9 cellular contexts compared by ENCODE assay signal in the genomic region with DNA sequence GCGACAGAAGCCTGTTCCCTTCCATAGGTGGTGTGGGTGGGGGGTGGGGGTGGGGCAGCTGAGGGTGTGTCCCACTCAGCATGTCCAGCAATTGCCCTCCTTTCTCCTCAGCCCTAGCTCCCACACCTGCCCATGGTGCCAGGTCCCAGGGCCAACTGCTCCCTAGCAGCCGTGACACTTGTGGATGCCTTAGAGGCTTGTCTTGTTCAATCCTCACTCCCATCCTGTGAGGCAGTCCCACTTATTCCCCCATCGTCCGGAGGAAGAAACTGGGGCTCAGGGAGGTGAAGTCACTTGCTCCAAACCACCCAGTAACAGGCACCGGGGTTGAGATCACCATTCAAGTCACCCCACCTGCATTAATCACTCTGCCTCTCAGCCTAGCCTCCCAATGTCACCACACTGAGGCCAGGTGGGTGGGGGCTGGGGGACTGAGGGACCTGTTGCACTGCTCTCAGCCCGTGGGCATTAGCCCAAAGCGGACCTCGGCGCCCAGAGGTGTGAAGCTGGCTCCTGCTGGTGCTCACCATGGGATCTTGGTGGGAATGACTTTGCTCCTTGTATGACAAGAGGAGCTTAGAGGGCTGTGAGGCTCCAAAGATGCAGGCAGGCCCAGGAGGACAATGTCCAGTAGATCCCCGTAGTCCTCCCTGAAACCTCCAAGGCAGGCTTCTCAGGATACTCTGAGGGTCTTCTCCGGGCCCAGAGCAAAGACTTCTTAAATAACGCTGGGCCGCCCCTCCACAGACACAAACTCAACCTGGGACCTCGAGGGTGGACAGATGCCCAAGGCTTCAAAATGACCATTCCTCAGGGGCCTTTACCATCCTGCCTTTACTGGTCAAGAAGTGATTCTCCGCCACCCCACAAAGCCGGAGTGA. TPM values are rescaled to one million over a fixed set of nuclear protein-coding genes. Genes with fewer than 3 reads are reported as not detected.
A peak's percentile ranks its signal among the peaks of the same experiment; 100 is the strongest.
DNase-seq lines count a peak whose midpoint lies in the region; ATAC-seq and TF ChIP-seq lines count a peak whose summit lies in the region.
"Had no signal": no experiment of that assay in that cellular context is flagged by ENCODE, and none has a peak within 500 bp of the region (broad histone marks: within the 10 kb centered on the region; RNA-seq: fewer than 3 reads in every experiment).

No MANE protein-coding gene starts in this region.

- POLR2A ChIA-PET in AG04450 (lab: Yijun Ruan, JAX): interaction anchor here (1.0 kb wide), 1 partner anchor 14 kb away, joined by 3 read pairs; no protein-coding TSS in a partner anchor

- peaks cover 39% of the 10 kb centered on the region for H3K4me1 Mint-ChIP-seq in mesothelial cell of epicardium

- peak overlapping the region; percentile 67 for H3K27ac Mint-ChIP-seq in mesothelial cell of epicardium

- peaks cover 29% of the 10 kb centered on the region for H3K4me1 ChIP-seq in HUES6 (ENCODE audit: control insufficient read depth, insufficient read depth, low read length)

- ATAC-seq in HG03135 (IDR thresholded peaks at IDR 0.05; ENCODE audit: unreplicated experiment): no peak

- no peak overlapping the region for H3K27ac ChIP-seq in AG04450 (ENCODE audit: low read depth, low read length)
- H3K27ac ChIP-seq in HUES6 (ENCODE audit: low read depth, low read length): no peak overlapping the region; the same call in 1 of the 2 replicates

- CTCF ChIA-PET in AG04450 (lab: Charles Lee): interaction anchor here (0.5 kb wide), 1 partner anchor 13 kb away, joined by 3 read pairs; no protein-coding TSS in a partner anchor

- DNase-seq in AG04450 (ENCODE audit: low read depth, low spot score): no peak
- peak in 1 of 2 donors; percentile 8 for DNase-seq in cardiac fibroblast (ENCODE audit: low read depth in 2 of 2)
- peak in 1 of 2 experiments; percentile 31 for DNase-seq in mesothelial cell of epicardium (ENCODE audit: low spot score in 2 of 2, unreplicated experiment in 2 of 2)
- no peak for DNase-seq in stimulated activated CD8-positive, alpha-beta memory T cell treated with anti-CD3 and anti-CD28 coated beads, Interleukin-4, amount 100 ng/mL, for 48 hours
- no peak for DNase-seq in NCI-H1092 treated with DMSO at 0.1 percent for 48 hours (lab: John Stamatoyannopoulos, UW)
- no peak for DNase-seq in NCI-H345 treated with DMSO at 0.1 percent for 48 hours (lab: John Stamatoyannopoulos, UW; ENCODE audit: unreplicated experiment)
- DNase-seq: hippocampal formation had no signal

- H3K27me3 Mint-ChIP-seq in mesothelial cell of epicardium (ENCODE audit: low read depth): no peaks in the 10 kb centered on the region

- H3K9me3 Mint-ChIP-seq in mesothelial cell of epicardium: no peaks in the 10 kb centered on the region

- H3K36me3 Mint-ChIP-seq in mesothelial cell of epicardium: peaks cover 3% of the 10 kb centered on the region

- no peaks in the 10 kb centered on the region for H3K27me3 ChIP-seq in AG04450 (ENCODE audit: control insufficient read depth, insufficient read depth, low read length)
- no peaks in the 10 kb centered on the region for H3K27me3 ChIP-seq in HUES6 (ENCODE audit: control insufficient read depth, insufficient read depth, low read length)

- H3K36me3 ChIP-seq in HUES6 (ENCODE audit: control insufficient read depth, insufficient read depth, low read length): peaks cover 45% of the 10 kb centered on the region

- peak overlapping the region; percentile 83 for H3K4me3 Mint-ChIP-seq in mesothelial cell of epicardium

- H3K4me3 ChIP-seq in AG04450 (ENCODE audit: low read depth, low read length): peak overlapping the region; percentile 72
- peak overlapping the region; percentile 81 for H3K4me3 ChIP-seq in HUES6 (ENCODE audit: low read depth, low read length)
- peak overlapping the region; percentile 69 to 80 for H3K4me3 ChIP-seq in cardiac fibroblast (replicated peaks in 1 of 2; ENCODE audit: low read depth in 2 of 2, low read length in 2 of 2)

- H3K9me3 ChIP-seq in AG04450 (ENCODE audit: control insufficient read depth, insufficient read depth, low read length) (no peaks in the 10 kb centered on the region; the same call in 1 of the 2 replicates), HUES6 (ENCODE audit: control insufficient read depth, insufficient read depth, low read depth, low read length) (no peaks in the 10 kb centered on the region)

- TF ChIP-seq CTCF in AG04450 (IDR thresholded peaks at IDR 0.05; ENCODE audit: low read depth, low read length) (no peak), cardiac fibroblast (IDR thresholded peaks at IDR 0.05; ENCODE audit: low read depth, low read length) (no peak), mesothelial cell of epicardium (IDR thresholded peaks at IDR 0.05; ENCODE audit: unreplicated experiment) (no peak)

- H3K9ac ChIP-seq in HUES6 (ENCODE audit: low read length): peak overlapping the region; percentile 81

RNA-seq across cellular contexts. Expression of gene NT5DC2, which starts 1.8 kb away (rescaled TPM):
- polyA plus RNA-seq in AG04450 (2011; rRNA removed): 97.9 and 154 TPM in 2 replicates
- 130 and 174 TPM in 2 replicates for polyA minus RNA-seq in AG04450 (2011; rRNA and poly(A)+ RNA removed)
- total RNA-seq in mesothelial cell of epicardium: 256 to 266 TPM (median 266 TPM) in 3 replicates

RNA-seq across cellular contexts. Expression of gene UQCC5, which starts 4.5 kb away (rescaled TPM):
- polyA plus RNA-seq in AG04450 (2011; rRNA removed): 8.7 and 9.5 TPM in 2 replicates
- polyA minus RNA-seq in AG04450 (2011; rRNA and poly(A)+ RNA removed): 3.9 and 6.4 TPM in 2 replicates
- 12.7 to 13.0 TPM (median 12.9 TPM) in 3 replicates for total RNA-seq in mesothelial cell of epicardium

RNA-seq across cellular contexts. Expression of gene STAB1, which starts 36.7 kb away (rescaled TPM):
- polyA plus RNA-seq in AG04450 (2011; rRNA removed): 0.02 TPM in 1 of 2 replicates, not detected in the other
- polyA minus RNA-seq in AG04450 (2011; rRNA and poly(A)+ RNA removed): 0.09 TPM in 1 of 2 replicates, not detected in the other
- 0.29 to 0.71 TPM (median 0.66 TPM) in 3 replicates for total RNA-seq in mesothelial cell of epicardium
